In the genomic region with DNA sequence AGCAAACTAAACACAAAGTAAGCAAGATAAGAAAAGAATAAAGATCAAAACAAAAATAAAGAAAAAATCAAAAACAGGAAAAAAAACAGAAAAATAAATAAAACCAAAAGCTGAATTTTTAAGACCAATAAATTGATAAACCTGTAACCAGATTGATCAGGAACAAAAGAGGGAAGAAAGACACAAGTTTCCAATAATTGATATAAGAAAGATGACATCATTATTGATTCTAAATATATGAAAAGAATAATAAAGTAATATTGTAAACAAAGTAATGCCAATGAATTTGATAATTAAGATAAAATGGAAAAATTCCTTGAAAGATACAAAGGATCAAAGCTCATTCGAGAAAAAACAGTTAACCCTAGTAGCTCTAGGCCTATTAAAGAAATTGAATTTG, we compare ENCODE assay signal across 1 cellular context.
A peak's percentile ranks its signal among the peaks of the same experiment; 100 is the strongest.
TF ChIP-seq lines count a peak whose summit lies in the region.

No MANE protein-coding gene starts in this region.

TF ChIP-seq in HepG2, 621 proteins besides CTCF, POLR2A, EP300 and RAD21 (continued from another document):
- no peak for TF ChIP-seq ZNF407 (CRISPR knock-in tag; IDR thresholded peaks at IDR 0.05; ENCODE audit: not compliant biosample characterization)
- TF ChIP-seq ZNF24 (IDR thresholded peaks at IDR 0.05) = no peak
- no peak for TF ChIP-seq PAF1 (CRISPR knock-in tag; IDR thresholded peaks at IDR 0.05)
- no peak for TF ChIP-seq HOXA9 (CRISPR knock-in tag; IDR thresholded peaks at IDR 0.05; ENCODE audit: borderline replicate concordance)
- no peak for TF ChIP-seq YEATS4 (CRISPR knock-in tag; IDR thresholded peaks at IDR 0.05; ENCODE audit: borderline replicate concordance)
- peak; percentile 95 for TF ChIP-seq ATF7 (IDR thresholded peaks at IDR 0.05)
- TF ChIP-seq ATF7 (CRISPR knock-in tag; IDR thresholded peaks at IDR 0.05) = no peak
TF ChIP-seq in HepG2: peak in this region for 1.
